ENCODE assay signal across 8 cellular contexts in genomic region chr22:50189849-50190181, GRCh38. TPM values are rescaled to one million over a fixed set of nuclear protein-coding genes. Genes with fewer than 3 reads are reported as not detected.
A peak's percentile ranks its signal among the peaks of the same experiment; 100 is the strongest.
DNase-seq lines count a peak whose midpoint lies in the region; ATAC-seq and TF ChIP-seq lines count a peak whose summit lies in the region.

No MANE protein-coding gene starts in this region.

- no peak overlapping the region for H2AFZ ChIP-seq in OCI-LY3 (ENCODE audit: low read depth, low read length)

- peaks cover 7% of the 10 kb centered on the region for H4K20me1 ChIP-seq in OCI-LY3 (ENCODE audit: insufficient read depth, low read length)

- peaks cover 59% of the 10 kb centered on the region for H3K79me2 ChIP-seq in OCI-LY3 (ENCODE audit: low read length)

- TF ChIP-seq CTCF in OCI-LY3 (IDR thresholded peaks at IDR 0.05; ENCODE audit: low read depth, low read length) = no peak

- H3K9me3 ChIP-seq in OCI-LY3 (ENCODE audit: insufficient read depth, low read length) = peaks cover 12% of the 10 kb centered on the region; the same call in 1 of the 2 replicates
- H3K9me3 ChIP-seq in esophagus (ENCODE audit: control insufficient read depth in 2 of 2, insufficient read depth in 1 of 2, low read depth in 1 of 2, low read length in 1 of 2) = no peaks in the 10 kb centered on the region

- H3K27ac ChIP-seq in OCI-LY3 (ENCODE audit: low read length) (peak overlapping the region; percentile 99), esophagus (ENCODE audit: low read depth in 2 of 2, low read length in 1 of 2) (peak overlapping the region; percentile 94)

- 12 to 14% methylated on average over 4 of the region's 4 CpGs for WGBS in esophagus, 2 donors

- peak overlapping the region; percentile 75 for H3K4me3 ChIP-seq in OCI-LY3 (ENCODE audit: low read length)
- H3K4me3 ChIP-seq in esophagus (ENCODE audit: low read depth in 1 of 2, low read length in 2 of 2) = peak overlapping the region in 1 of 2 donors; percentile 28

- peak overlapping the region; percentile 82 for H3K4me2 ChIP-seq in OCI-LY3 (ENCODE audit: low read length)

- H3K27me3 ChIP-seq in OCI-LY3 (ENCODE audit: low read depth, low read length) = no peaks in the 10 kb centered on the region
- H3K27me3 ChIP-seq in esophagus (ENCODE audit: control insufficient read depth in 1 of 2, insufficient read depth in 2 of 2, low read length in 2 of 2) = no peaks in the 10 kb centered on the region

- DNase-seq in sciatic nerve (ENCODE audit: low spot score) (no peak), hepatic stellate cell (ENCODE audit: low spot score) (no peak), DMS114 treated with DMSO at 0.1 percent for 48 hours (lab: John Stamatoyannopoulos, UW; ENCODE audit: unreplicated experiment) (no peak), KBM-7 (no peak)
- DNase-seq in stimulated activated CD4-positive, alpha-beta T cell treated with anti-CD3 and anti-CD28 coated beads, Interleukin-12 subunit alpha, Interleukin-12 subunit beta, amount 100 ng/mL, for 4 hours = no peak

- intact Hi-C loops in sciatic nerve (cut with DNase I) = no loop called here

- H3K4me1 ChIP-seq in OCI-LY3 (ENCODE audit: low read length) (peaks cover 60% of the 10 kb centered on the region), esophagus (ENCODE audit: control insufficient read depth in 2 of 2, insufficient read depth in 2 of 2, low read length in 1 of 2) (peaks cover 6 to 35% of the 10 kb centered on the region in 2 donors)

- ATAC-seq in GM18870 (IDR thresholded peaks at IDR 0.05; ENCODE audit: unreplicated experiment) = peak; percentile 5
- ATAC-seq in sciatic nerve = peak; percentile 25

- in situ Hi-C loops in KBM-7 (cut with MboI; ENCODE audit: low pct_unique_long_range_greater_than_20kb, low sequenced_read_pairs) = no loop called here

- peak overlapping the region; percentile 76 for H3K9ac ChIP-seq in OCI-LY3 (ENCODE audit: low read length)

- H3K36me3 ChIP-seq in OCI-LY3 (replicated peaks; ENCODE audit: low read depth, low read length) = peaks cover 13% of the 10 kb centered on the region
- peaks cover 0 to 25% of the 10 kb centered on the region in 2 donors for H3K36me3 ChIP-seq in esophagus (ENCODE audit: control insufficient read depth in 2 of 2, insufficient read depth in 2 of 2, low read length in 1 of 2)

RNA-seq across cellular contexts. Expression of gene TRABD, which starts 4.1 kb away (rescaled TPM):
- polyA plus RNA-seq in esophagus = 10 to 100 TPM; 47.4 to 54.5 TPM
- total RNA-seq in sciatic nerve = 22.8 TPM

RNA-seq across cellular contexts. Expression of gene SELENOO, which starts 11.0 kb away (rescaled TPM):
- polyA plus RNA-seq in esophagus = 10 to 100 TPM; 23.0 to 35.9 TPM
- 22.6 TPM for total RNA-seq in sciatic nerve

RNA-seq across cellular contexts. Expression of gene PANX2, which starts 19.3 kb away (rescaled TPM):
- 1 to 10 TPM; 2.1 to 2.6 TPM for polyA plus RNA-seq in esophagus
- total RNA-seq in sciatic nerve = 0.76 TPM

RNA-seq across cellular contexts. Expression of gene TUBGCP6, which starts 55.0 kb away (rescaled TPM):
- polyA plus RNA-seq in esophagus = 10 to 100 TPM; 19.3 to 37.9 TPM
- total RNA-seq in sciatic nerve = 47.6 TPM
